21 cellular contexts compared by ENCODE assay signal in the genomic region with DNA sequence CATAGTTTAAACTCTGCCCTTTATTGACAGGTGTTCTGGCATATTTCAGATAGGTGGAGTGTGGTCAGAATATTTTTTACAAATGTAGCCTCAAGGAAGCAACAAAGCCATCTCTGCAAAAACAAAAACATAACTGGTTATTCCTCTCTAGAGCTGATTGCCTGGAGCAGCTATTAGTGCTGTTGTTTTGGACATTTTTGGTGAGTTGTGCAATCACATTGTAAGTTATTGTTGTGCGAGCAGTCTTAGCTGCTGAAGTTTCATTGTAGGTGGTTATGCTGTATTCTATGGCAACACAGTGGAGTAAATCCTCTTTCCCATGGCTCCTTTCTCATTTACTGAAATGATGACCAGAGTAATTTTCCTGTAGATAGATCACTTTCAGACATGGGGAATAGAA.
"Had no signal": no experiment of that assay in that cellular context is flagged by ENCODE, and none has a peak within 500 bp of the region (broad histone marks: within the 10 kb centered on the region; RNA-seq: fewer than 3 reads in every experiment).

No MANE protein-coding gene starts in this region.

- H3K4me3 Mint-ChIP-seq: activated CD4-positive, alpha-beta memory T cell treated with anti-CD3 and anti-CD28 coated beads, Interleukin-2, amount 10 ng/mL, durations not matched to agents 7 days and 5 days; activated T-cell treated with anti-CD3 and anti-CD28 coated beads, Interleukin-2, amount 50 U/mL, for 24 hours; brain; dendritic cell treated with granulocyte-macrophage colony-stimulating factor and Interleukin-4, amounts not matched to agents 40 ng/mL and 50 ng/mL, for 4 days; effector memory CD8-positive, alpha-beta T cell; memory B cell; naive thymus-derived CD8-positive, alpha-beta T cell; stimulated activated memory B cell treated with anti-CD40 and anti-IgM and Interleukin-4, amounts not matched to agents 10 μg/mL and 1 μg/mL and 100 μg/mL, for 72 hours; T-helper 17 cell; WTC11 had no signal

- H3K4me1 Mint-ChIP-seq: activated CD4-positive, alpha-beta memory T cell treated with anti-CD3 and anti-CD28 coated beads, Interleukin-2, amount 10 ng/mL, durations not matched to agents 7 days and 5 days; brain; memory B cell; naive thymus-derived CD8-positive, alpha-beta T cell; stimulated activated memory B cell treated with anti-CD40 and anti-IgM and Interleukin-4, amounts not matched to agents 10 μg/mL and 1 μg/mL and 100 μg/mL, for 72 hours; T-helper 17 cell had no signal

- H3K9me3 Mint-ChIP-seq: dendritic cell treated with granulocyte-macrophage colony-stimulating factor and Interleukin-4, amounts not matched to agents 40 ng/mL and 50 ng/mL, for 4 days; WTC11 had no signal

- H3K27ac Mint-ChIP-seq: activated CD4-positive, alpha-beta memory T cell treated with anti-CD3 and anti-CD28 coated beads, Interleukin-2, amount 10 ng/mL, durations not matched to agents 7 days and 5 days; activated naive CD4-positive, alpha-beta T cell treated with anti-CD3 and anti-CD28 coated beads, Interleukin-2, amount 50 U/mL, for 72 hours; activated T-cell treated with anti-CD3 and anti-CD28 coated beads, Interleukin-2, amount 50 U/mL, for 24 hours; brain; dendritic cell treated with granulocyte-macrophage colony-stimulating factor and Interleukin-4, amounts not matched to agents 40 ng/mL and 50 ng/mL, for 4 days; effector memory CD8-positive, alpha-beta T cell; memory B cell; naive thymus-derived CD8-positive, alpha-beta T cell; stimulated activated memory B cell treated with anti-CD40 and anti-IgM and Interleukin-4, amounts not matched to agents 10 μg/mL and 1 μg/mL and 100 μg/mL, for 72 hours; T-helper 17 cell; WTC11 had no signal

- DNase-seq: activated CD4-positive, alpha-beta memory T cell treated with anti-CD3 and anti-CD28 coated beads, Interleukin-2, amount 10 ng/mL, durations not matched to agents 7 days and 5 days; activated CD4-positive, alpha-beta T cell treated with anti-CD3 and anti-CD28 coated beads for 4 hours; activated gamma-delta T cell; activated T-cell treated with anti-CD3 and anti-CD28 coated beads, Interleukin-2, amount 50 U/mL, for 24 hours; amygdala; cerebellar nuclear complex; effector memory CD8-positive, alpha-beta T cell; erythroblast; hippocampal formation; left ventricle myocardium inferior; naive thymus-derived CD8-positive, alpha-beta T cell; pancreas; stimulated activated CD4-positive, alpha-beta T cell treated with anti-CD3 and anti-CD28 coated beads, Interleukin-2, amount 100 ng/mL, for 48 hours; T-helper 17 cell; thyroid gland had no signal

- H3K36me3 Mint-ChIP-seq: activated naive CD4-positive, alpha-beta T cell treated with anti-CD3 and anti-CD28 coated beads, Interleukin-2, amount 50 U/mL, for 72 hours; brain; memory B cell; naive thymus-derived CD8-positive, alpha-beta T cell; stimulated activated memory B cell treated with anti-CD40 and anti-IgM and Interleukin-4, amounts not matched to agents 10 μg/mL and 1 μg/mL and 100 μg/mL, for 72 hours; WTC11 had no signal

- H3K27me3 Mint-ChIP-seq: activated CD4-positive, alpha-beta memory T cell treated with anti-CD3 and anti-CD28 coated beads, Interleukin-2, amount 10 ng/mL, durations not matched to agents 7 days and 5 days; activated T-cell treated with anti-CD3 and anti-CD28 coated beads, Interleukin-2, amount 50 U/mL, for 24 hours; dendritic cell treated with granulocyte-macrophage colony-stimulating factor and Interleukin-4, amounts not matched to agents 40 ng/mL and 50 ng/mL, for 4 days; effector memory CD8-positive, alpha-beta T cell; memory B cell; naive thymus-derived CD8-positive, alpha-beta T cell; stimulated activated memory B cell treated with anti-CD40 and anti-IgM and Interleukin-4, amounts not matched to agents 10 μg/mL and 1 μg/mL and 100 μg/mL, for 72 hours; T-helper 17 cell had no signal

- ATAC-seq: activated naive CD4-positive, alpha-beta T cell treated with anti-CD3 and anti-CD28 coated beads, Interleukin-2, amount 50 U/mL, for 72 hours; effector memory CD8-positive, alpha-beta T cell; naive thymus-derived CD8-positive, alpha-beta T cell; pancreas; stimulated activated memory B cell treated with anti-CD40 and anti-IgM and Interleukin-4, amounts not matched to agents 10 μg/mL and 1 μg/mL and 100 μg/mL, for 72 hours; T-helper 17 cell had no signal
